In genomic region chr3:95911767-95912166, GRCh38 we compare ENCODE assay signal across 34 cellular contexts.
"Had no signal": no experiment of that assay in that cellular context is flagged by ENCODE, and none has a peak within 500 bp of the region (broad histone marks: within the 10 kb centered on the region; RNA-seq: fewer than 3 reads in every experiment).

No MANE protein-coding gene starts in this region.

- H3K4me1 ChIP-seq: adrenal gland, ascending aorta, breast epithelium, colonic mucosa had no signal

- DNase-seq: activated B cell treated with CpG ODN at 0.5 μM for 24 hours; activated CD4-positive, alpha-beta T cell treated with anti-CD3 and anti-CD28 coated beads for 48 hours; activated CD4-positive, alpha-beta T cell treated with anti-CD3 and anti-CD28 coated beads, Interleukin-2, amount 50 U/mL, for 1 hour; activated CD4-positive, alpha-beta T cell treated with anti-CD3 and anti-CD28 coated beads, Interleukin-2, amount 50 U/mL, for 48 hours; activated CD8-positive, alpha-beta memory T cell treated with anti-CD3 and anti-CD28 coated beads for 24 hours; activated CD8-positive, alpha-beta memory T cell treated with anti-CD3 and anti-CD28 coated beads, Interleukin-2, amount 50 U/mL, for 4 hours; activated CD8-positive, alpha-beta T cell treated with anti-CD3 and anti-CD28 coated beads for 36 hours; activated effector memory CD4-positive, alpha-beta T cell treated with anti-CD3 and anti-CD28 coated beads, Interleukin-2, amount 50 U/mL, for 16 hours; activated naive CD4-positive, alpha-beta T cell treated with anti-CD3 and anti-CD28 coated beads for 36 hours; activated naive CD8-positive, alpha-beta T cell treated with anti-CD3 and anti-CD28 coated beads for 36 hours; activated naive CD8-positive, alpha-beta T cell treated with anti-CD3 and anti-CD28 coated beads, Interleukin-2, amount 50 U/mL, for 24 hours; activated T-cell treated with anti-CD3 and anti-CD28 coated beads, Interleukin-2, amount 50 U/mL, for 1 hour; activated T-cell treated with anti-CD3 and anti-CD28 coated beads, Interleukin-2, amount 50 U/mL, for 48 hours; adrenal gland; amygdala; central memory CD4-positive, alpha-beta T cell; cerebellar nuclear complex; colonic mucosa; effector CD8-positive, alpha-beta T cell; foreskin fibroblast; T-helper 1 cell; T-helper 17 cell; T1000; WERI-Rb-1 had no signal

- H3K4me1 Mint-ChIP-seq: activated B cell treated with CpG ODN at 0.5 μM for 24 hours; activated naive CD4-positive, alpha-beta T cell treated with anti-CD3 and anti-CD28 coated beads, Interleukin-2, amount 50 U/mL, for 24 hours; activated naive CD8-positive, alpha-beta T cell treated with anti-CD3 and anti-CD28 coated beads for 36 hours; activated naive CD8-positive, alpha-beta T cell treated with anti-CD3 and anti-CD28 coated beads, Interleukin-2, amount 50 U/mL, for 24 hours; brain; T-helper 17 cell had no signal

- H3K27me3 Mint-ChIP-seq: activated B cell treated with CpG ODN at 0.5 μM for 24 hours; activated CD8-positive, alpha-beta T cell treated with anti-CD3 and anti-CD28 coated beads for 36 hours; activated naive CD4-positive, alpha-beta T cell treated with anti-CD3 and anti-CD28 coated beads, Interleukin-2, amount 50 U/mL, for 24 hours; activated naive CD8-positive, alpha-beta T cell treated with anti-CD3 and anti-CD28 coated beads for 36 hours; activated naive CD8-positive, alpha-beta T cell treated with anti-CD3 and anti-CD28 coated beads, Interleukin-2, amount 50 U/mL, for 24 hours; T-helper 17 cell had no signal

- H3K4me3 ChIP-seq: adrenal gland, ascending aorta, breast epithelium, cardiac muscle cell, colonic mucosa had no signal

- H3K36me3 ChIP-seq: adrenal gland, ascending aorta, breast epithelium, cardiac muscle cell, colonic mucosa, WERI-Rb-1 had no signal

- H3K27ac ChIP-seq: adrenal gland, ascending aorta, breast epithelium, cardiac muscle cell, colonic mucosa, epithelial cell of prostate, WERI-Rb-1 had no signal

- H3K9me3 ChIP-seq: adrenal gland, ascending aorta, colonic mucosa had no signal

- H3K36me3 Mint-ChIP-seq: activated naive CD4-positive, alpha-beta T cell treated with anti-CD3 and anti-CD28 coated beads, Interleukin-2, amount 50 U/mL, for 24 hours; activated naive CD8-positive, alpha-beta T cell treated with anti-CD3 and anti-CD28 coated beads for 36 hours; brain had no signal

- ATAC-seq: activated CD4-positive, CD25-positive, alpha-beta regulatory T cell treated with anti-CD3 and anti-CD28 coated beads, Interleukin-2, amount 50 U/mL, for 24 hours; activated CD8-positive, alpha-beta T cell treated with anti-CD3 and anti-CD28 coated beads for 36 hours; activated naive CD8-positive, alpha-beta T cell treated with anti-CD3 and anti-CD28 coated beads, Interleukin-2, amount 50 U/mL, for 24 hours; T-helper 17 cell had no signal

- H3K27me3 ChIP-seq: adrenal gland, ascending aorta, breast epithelium, cardiac muscle cell, colonic mucosa had no signal

- H3K9me3 Mint-ChIP-seq: activated naive CD4-positive, alpha-beta T cell treated with anti-CD3 and anti-CD28 coated beads, Interleukin-2, amount 50 U/mL, for 24 hours; activated naive CD8-positive, alpha-beta T cell treated with anti-CD3 and anti-CD28 coated beads for 36 hours; activated naive CD8-positive, alpha-beta T cell treated with anti-CD3 and anti-CD28 coated beads, Interleukin-2, amount 50 U/mL, for 24 hours had no signal

- H3K27ac Mint-ChIP-seq: activated B cell treated with CpG ODN at 0.5 μM for 24 hours; activated CD8-positive, alpha-beta T cell treated with anti-CD3 and anti-CD28 coated beads for 36 hours; activated naive CD4-positive, alpha-beta T cell treated with anti-CD3 and anti-CD28 coated beads for 36 hours; activated naive CD4-positive, alpha-beta T cell treated with anti-CD3 and anti-CD28 coated beads, Interleukin-2, amount 50 U/mL, for 24 hours; activated naive CD8-positive, alpha-beta T cell treated with anti-CD3 and anti-CD28 coated beads for 36 hours; activated naive CD8-positive, alpha-beta T cell treated with anti-CD3 and anti-CD28 coated beads, Interleukin-2, amount 50 U/mL, for 24 hours; activated T-helper 1 cell treated with anti-CD3 and anti-CD28 coated beads, Interleukin-12 subunit alpha, Interleukin-12 subunit beta, Interleukin-2, Interleukin-4 antibody, amounts not matched to agents 30 ng/mL and 10 ng/mL and 1 ng/mL, durations not matched to agents 14 hours and 24 hours and 36 hours; activated T-helper 2 cell treated with anti-CD3 and anti-CD28 coated beads, Interferon-gamma antibody, Interleukin-2, Interleukin-4, amounts not matched to agents 10 μg/mL and 5 μg/mL and 100 μg/mL, durations not matched to agents 14 hours and 24 hours and 36 hours; brain; T-helper 17 cell; T-helper 2 cell treated with Interferon-gamma antibody and Interleukin-4, amounts not matched to agents 5 μg/mL and 100 μg/mL, for 36 hours had no signal

- H3K4me3 Mint-ChIP-seq: activated B cell treated with CpG ODN at 0.5 μM for 24 hours; activated CD8-positive, alpha-beta T cell treated with anti-CD3 and anti-CD28 coated beads for 36 hours; activated naive CD4-positive, alpha-beta T cell treated with anti-CD3 and anti-CD28 coated beads for 36 hours; activated naive CD4-positive, alpha-beta T cell treated with anti-CD3 and anti-CD28 coated beads, Interleukin-2, amount 50 U/mL, for 24 hours; activated naive CD8-positive, alpha-beta T cell treated with anti-CD3 and anti-CD28 coated beads for 36 hours; activated naive CD8-positive, alpha-beta T cell treated with anti-CD3 and anti-CD28 coated beads, Interleukin-2, amount 50 U/mL, for 24 hours; activated T-helper 1 cell treated with anti-CD3 and anti-CD28 coated beads, Interleukin-12 subunit alpha, Interleukin-12 subunit beta, Interleukin-2, Interleukin-4 antibody, amounts not matched to agents 30 ng/mL and 10 ng/mL and 1 ng/mL, durations not matched to agents 14 hours and 24 hours and 36 hours; brain; T-helper 17 cell; T-helper 2 cell treated with Interferon-gamma antibody and Interleukin-4, amounts not matched to agents 5 μg/mL and 100 μg/mL, for 36 hours had no signal
